In genomic region chr2:233328922-233329321, GRCh38 we compare ENCODE assay signal across 17 cellular contexts. TPM values are rescaled to one million over a fixed set of nuclear protein-coding genes. Genes with fewer than 3 reads are reported as not detected.
DNase-seq lines count a peak whose midpoint lies in the region; ATAC-seq and TF ChIP-seq lines count a peak whose summit lies in the region.
"Had no signal": no experiment of that assay in that cellular context is flagged by ENCODE, and none has a peak within 500 bp of the region (broad histone marks: within the 10 kb centered on the region; RNA-seq: fewer than 3 reads in every experiment).

No MANE protein-coding gene starts in this region.

- H3K27me3 ChIP-seq in BLaER1 = no peaks in the 10 kb centered on the region
- no peaks in the 10 kb centered on the region for H3K27me3 ChIP-seq in CD8-positive, alpha-beta T cell (ENCODE audit: insufficient read depth, low read length)

- CTCF ChIA-PET in CD8-positive, alpha-beta T cell (lab: Charles Lee) = no interaction called here

- H3K9me3 Mint-ChIP-seq in CD8-positive, alpha-beta T cell = peaks cover 3% of the 10 kb centered on the region
- H3K9me3 Mint-ChIP-seq in chondrocyte (ENCODE audit: low read depth) = no peaks in the 10 kb centered on the region
- H3K9me3 Mint-ChIP-seq in naive thymus-derived CD8-positive, alpha-beta T cell = peaks cover 0 to 4% (median 0%) of the 10 kb centered on the region in 9 donors
- H3K9me3 Mint-ChIP-seq in effector memory CD8-positive, alpha-beta T cell = peaks cover 0 to 3% of the 10 kb centered on the region in 2 donors

- DNase-seq in CD8-positive, alpha-beta T cell = no peak
- peak; percentile 39 for DNase-seq in chondrocyte (ENCODE audit: low spot score)
- DNase-seq in naive thymus-derived CD8-positive, alpha-beta T cell = no peak
- DNase-seq in GM13976 (ENCODE audit: low spot score) = no peak
- DNase-seq in effector memory CD8-positive, alpha-beta T cell = no peak
- DNase-seq: AML-193; Calu3; CD4-positive, CD25-positive, alpha-beta regulatory T cell; GF-D8; GOT3; KG1; NCI-H1105 treated with DMSO at 0.1 percent for 48 hours; NK-92 treated with Interleukin-12 subunit alpha and Interleukin-12 subunit beta, amount 100 ng/mL, for 24 hours had no signal

- no peak overlapping the region for H3K9ac ChIP-seq in BLaER1

- H3K9me3 ChIP-seq in BLaER1 = peaks cover 7% of the 10 kb centered on the region; the same call in 1 of the 2 replicates
- H3K9me3 ChIP-seq in CD8-positive, alpha-beta T cell (ENCODE audit: low read length) = no peaks in the 10 kb centered on the region

- H3K27ac ChIP-seq in BLaER1 = peak overlapping the region; percentile 88
- no peak overlapping the region for H3K27ac ChIP-seq in CD8-positive, alpha-beta T cell (ENCODE audit: low read depth, low read length)

- no peak for ATAC-seq in CD8-positive, alpha-beta T cell
- no peak for ATAC-seq in naive thymus-derived CD8-positive, alpha-beta T cell
- no peak for ATAC-seq in GM19324 (IDR thresholded peaks at IDR 0.05; ENCODE audit: low FRiP score, unreplicated experiment)
- no peak for ATAC-seq in effector memory CD8-positive, alpha-beta T cell (replicated peaks)
- ATAC-seq: Right ventricle myocardium inferior had no signal

- TF ChIP-seq CTCF in CD8-positive, alpha-beta T cell (IDR thresholded peaks at IDR 0.05) = no peak
- no peak for TF ChIP-seq CTCF in chondrocyte (IDR thresholded peaks at IDR 0.05)
- no peak for TF ChIP-seq CTCF in GM13976 (IDR thresholded peaks at IDR 0.05; ENCODE audit: borderline replicate concordance, control extremely low read depth, extremely low read depth, insufficient read depth, missing control alignments)

- peaks cover 90% of the 10 kb centered on the region for H3K4me1 ChIP-seq in BLaER1
- peaks cover 45% of the 10 kb centered on the region for H3K4me1 ChIP-seq in CD8-positive, alpha-beta T cell (ENCODE audit: insufficient read depth, low read length)

- in situ Hi-C loops in GM13976 (cut with MboI; ENCODE audit: low sequenced_read_pairs, unreplicated experiment) = no loop called here

- H3K36me3 Mint-ChIP-seq in CD8-positive, alpha-beta T cell = no peaks in the 10 kb centered on the region
- H3K36me3 Mint-ChIP-seq in chondrocyte (ENCODE audit: low read depth) = no peaks in the 10 kb centered on the region
- H3K36me3 Mint-ChIP-seq in naive thymus-derived CD8-positive, alpha-beta T cell = no peaks in the 10 kb centered on the region
- peaks cover 8% of the 10 kb centered on the region for H3K36me3 Mint-ChIP-seq in effector memory CD8-positive, alpha-beta T cell (ENCODE audit: insufficient read depth)
- H3K36me3 Mint-ChIP-seq: CD4-positive, CD25-positive, alpha-beta regulatory T cell had no signal

- H4K20me1 ChIP-seq in BLaER1 = no peaks in the 10 kb centered on the region

- H3K4me2 ChIP-seq in BLaER1 = peak overlapping the region; percentile 93

- no peaks in the 10 kb centered on the region for H3K36me3 ChIP-seq in BLaER1
- no peaks in the 10 kb centered on the region for H3K36me3 ChIP-seq in CD8-positive, alpha-beta T cell (ENCODE audit: insufficient read depth, low read length)

- no peak overlapping the region for H3K4me3 ChIP-seq in BLaER1
- no peak overlapping the region for H3K4me3 ChIP-seq in CD8-positive, alpha-beta T cell (ENCODE audit: low read depth, low read length)

- peaks cover 40% of the 10 kb centered on the region for H3K4me1 Mint-ChIP-seq in CD8-positive, alpha-beta T cell (ENCODE audit: low read depth)
- H3K4me1 Mint-ChIP-seq in chondrocyte (ENCODE audit: low read depth) = no peaks in the 10 kb centered on the region
- peaks cover 30 to 71% (median 43%) of the 10 kb centered on the region in 4 donors for H3K4me1 Mint-ChIP-seq in naive thymus-derived CD8-positive, alpha-beta T cell
- peaks cover 35% of the 10 kb centered on the region in 2 donors for H3K4me1 Mint-ChIP-seq in effector memory CD8-positive, alpha-beta T cell (ENCODE audit: low read depth in 2 of 2)

- POLR2A ChIA-PET in CD8-positive, alpha-beta T cell (lab: Charles Lee) = no interaction called here
- POLR2A ChIA-PET in naive thymus-derived CD8-positive, alpha-beta T cell (lab: Charles Lee) = no interaction called here

- H3K4me3 Mint-ChIP-seq in CD8-positive, alpha-beta T cell = no peak overlapping the region
- no peak overlapping the region for H3K4me3 Mint-ChIP-seq in chondrocyte (ENCODE audit: unreplicated experiment)
- no peak overlapping the region for H3K4me3 Mint-ChIP-seq in naive thymus-derived CD8-positive, alpha-beta T cell
- no peak overlapping the region for H3K4me3 Mint-ChIP-seq in effector memory CD8-positive, alpha-beta T cell
- H3K4me3 Mint-ChIP-seq: CD4-positive, CD25-positive, alpha-beta regulatory T cell had no signal

- H3K27ac Mint-ChIP-seq in CD8-positive, alpha-beta T cell = peak overlapping the region; percentile 45
- no peak overlapping the region for H3K27ac Mint-ChIP-seq in chondrocyte (ENCODE audit: unreplicated experiment)
- H3K27ac Mint-ChIP-seq in naive thymus-derived CD8-positive, alpha-beta T cell = peak overlapping the region in 7 of 10 donors; percentile 6 to 79 (median 68)
- peak overlapping the region in 1 of 2 donors; percentile 52 for H3K27ac Mint-ChIP-seq in effector memory CD8-positive, alpha-beta T cell

- intact Hi-C loops in CD8-positive, alpha-beta T cell (cut with DNase I, micrococcal nuclease) = no loop called here

- H3K27me3 Mint-ChIP-seq in CD8-positive, alpha-beta T cell (ENCODE audit: low read depth) = no peaks in the 10 kb centered on the region
- peaks cover 4% of the 10 kb centered on the region for H3K27me3 Mint-ChIP-seq in chondrocyte (ENCODE audit: low read depth)
- H3K27me3 Mint-ChIP-seq in naive thymus-derived CD8-positive, alpha-beta T cell = no peaks in the 10 kb centered on the region
- no peaks in the 10 kb centered on the region for H3K27me3 Mint-ChIP-seq in effector memory CD8-positive, alpha-beta T cell

RNA-seq across cellular contexts. Expression of gene SAG, which starts 21.3 kb away (rescaled TPM):
- under 1 TPM; 0.05 to 0.19 TPM for total RNA-seq in CD8-positive, alpha-beta T cell
- not detected in 3 replicates for total RNA-seq in chondrocyte
- 1 to 10 TPM in 1 of 2 experiments, not detected in 1; 1.2 TPM for total RNA-seq in naive thymus-derived CD8-positive, alpha-beta T cell
- not detected for polyA plus RNA-seq in naive thymus-derived CD8-positive, alpha-beta T cell
- total RNA-seq: Calu3, NCI-H460, Right ventricle myocardium inferior had no signal
- polyA plus RNA-seq: CD4-positive, CD25-positive, alpha-beta regulatory T cell had no signal

RNA-seq across cellular contexts. Expression of gene DGKD, which starts 25.4 kb away (rescaled TPM):
- total RNA-seq in CD8-positive, alpha-beta T cell = 100 to 1,000 TPM; 209 to 244 TPM
- 56.9 to 67.1 TPM (median 66.3 TPM) in 3 replicates for total RNA-seq in chondrocyte
- total RNA-seq in naive thymus-derived CD8-positive, alpha-beta T cell = 100 to 1,000 TPM; 300 to 315 TPM
- polyA plus RNA-seq in naive thymus-derived CD8-positive, alpha-beta T cell = 10 to 100 TPM; 29.3 to 44.5 (median 31.6) TPM
